Comparison of ENCODE assay signal across 12 cellular contexts in genomic region chr1:187001198-187001904, GRCh38.
DNase-seq lines count a peak whose midpoint lies in the region; ATAC-seq and TF ChIP-seq lines count a peak whose summit lies in the region.
"Had no signal": no experiment of that assay in that cellular context is flagged by ENCODE, and none has a peak within 500 bp of the region (broad histone marks: within the 10 kb centered on the region; RNA-seq: fewer than 3 reads in every experiment).

No MANE protein-coding gene starts in this region.

- no peaks in the 10 kb centered on the region for H3K9me2 ChIP-seq in GM23248 (ENCODE audit: insufficient read depth)

- H3K4me1 ChIP-seq in GM23248 (ENCODE audit: insufficient read depth): peaks cover 17% of the 10 kb centered on the region
- H3K4me1 ChIP-seq in fibroblast of lung (ENCODE audit: control insufficient read depth, extremely low read depth, insufficient read depth, low read length): peaks cover 4% of the 10 kb centered on the region
- H3K4me1 ChIP-seq in smooth muscle cell (ENCODE audit: low read depth): no peaks in the 10 kb centered on the region
- H3K4me1 ChIP-seq in transverse colon: no peaks in the 10 kb centered on the region

- no peaks in the 10 kb centered on the region for H3K9me3 ChIP-seq in GM23248 (ENCODE audit: low read depth)
- no peaks in the 10 kb centered on the region for H3K9me3 ChIP-seq in fibroblast of lung (ENCODE audit: control insufficient read depth, insufficient read depth, low read depth, low read length)
- H3K9me3 ChIP-seq in smooth muscle cell (replicated peaks; ENCODE audit: low read depth): no peaks in the 10 kb centered on the region
- H3K9me3 ChIP-seq in transverse colon: no peaks in the 10 kb centered on the region

- intact Hi-C loops in transverse colon (cut with DNase I; ENCODE audit: low total_unique reads): no loop called here

- WGBS in GM23248 (ENCODE audit: low coverage in 1 of 2, low lambda C conversion rate in 2 of 2, missing lambda C conversion rate in 2 of 2), 2 experiments: 1 to 2% methylated on average over 4 of the region's 4 CpGs
- 68% methylated on average over 4 of the region's 4 CpGs for WGBS in smooth muscle cell (ENCODE audit: low lambda C conversion rate)
- WGBS in transverse colon (ENCODE audit: low coverage in 1 of 2), 2 donors: 44 to 61% methylated on average over 4 of the region's 4 CpGs

- no peaks in the 10 kb centered on the region for H4K20me1 ChIP-seq in GM23248 (ENCODE audit: insufficient read depth)
- no peaks in the 10 kb centered on the region for H4K20me1 ChIP-seq in fibroblast of lung (ENCODE audit: control insufficient read depth, extremely low read depth, insufficient read depth, low read length)
- H4K20me1 ChIP-seq in smooth muscle cell (ENCODE audit: low read depth): no peaks in the 10 kb centered on the region

- no peak for TF ChIP-seq EP300 in transverse colon (IDR thresholded peaks at IDR 0.05; ENCODE audit: low read depth)

- H2AFZ ChIP-seq in GM23248 (peak overlapping the region; percentile 23; the same call in 1 of the 2 replicates), fibroblast of lung (ENCODE audit: low read length) (no peak overlapping the region), smooth muscle cell (ENCODE audit: low read depth) (peak overlapping the region; percentile 12)

- peak overlapping the region; percentile 40 for H3K4me3 ChIP-seq in GM23248
- H3K4me3 ChIP-seq in fibroblast of lung (replicated peaks in 1 of 4; ENCODE audit: control extremely low read depth in 1 of 4, insufficient read depth in 1 of 4, low read depth in 3 of 4, low read length in 4 of 4): no peak overlapping the region
- H3K4me3 ChIP-seq in smooth muscle cell: no peak overlapping the region
- H3K4me3 ChIP-seq in transverse colon: no peak overlapping the region
- H3K4me3 ChIP-seq: coronary artery had no signal

- H3K27me3 ChIP-seq in GM23248 (replicated peaks; ENCODE audit: insufficient read depth) (no peaks in the 10 kb centered on the region), fibroblast of lung (ENCODE audit: control insufficient read depth, insufficient read depth, low read length) (no peaks in the 10 kb centered on the region), smooth muscle cell (ENCODE audit: low read depth) (no peaks in the 10 kb centered on the region), transverse colon (no peaks in the 10 kb centered on the region)

- H3K79me2 ChIP-seq in GM23248 (ENCODE audit: insufficient read depth): no peaks in the 10 kb centered on the region
- H3K79me2 ChIP-seq in fibroblast of lung (ENCODE audit: control insufficient read depth, insufficient read depth, low read length): no peaks in the 10 kb centered on the region
- H3K79me2 ChIP-seq in smooth muscle cell (ENCODE audit: low read depth): no peaks in the 10 kb centered on the region

- in situ Hi-C loops in GM23248 (cut with MboI): no loop called here
- in situ Hi-C loops in transverse colon (cut with MboI; ENCODE audit: low pct_ligation_motif_present in 1 of 4, low pct_unique_long_range_greater_than_20kb in 1 of 4, low sequenced_read_pairs in 3 of 4): no loop called here

- H3K9ac ChIP-seq in GM23248 (peak overlapping the region; percentile 44; the same call in 1 of the 2 replicates), fibroblast of lung (ENCODE audit: insufficient read depth, low read length) (no peak overlapping the region), smooth muscle cell (ENCODE audit: low read depth) (no peak overlapping the region)

- H3F3A ChIP-seq in GM23248 (ENCODE audit: insufficient read depth) (peaks cover 20% of the 10 kb centered on the region), smooth muscle cell (ENCODE audit: low read depth) (no peaks in the 10 kb centered on the region)

- H3K4me2 ChIP-seq in GM23248 (ENCODE audit: unreplicated experiment) (peak overlapping the region; percentile 61), fibroblast of lung (ENCODE audit: extremely low read depth, insufficient read depth, low read length) (peak overlapping the region; percentile 68), smooth muscle cell (no peak overlapping the region)

- no peak for ATAC-seq in HG02938 (IDR thresholded peaks at IDR 0.05; ENCODE audit: unreplicated experiment)
- ATAC-seq: naive thymus-derived CD8-positive, alpha-beta T cell had no signal

- H3K36me3 ChIP-seq in GM23248 (ENCODE audit: low read depth): no peaks in the 10 kb centered on the region
- no peaks in the 10 kb centered on the region for H3K36me3 ChIP-seq in fibroblast of lung (ENCODE audit: control insufficient read depth, insufficient read depth, low read length)
- no peaks in the 10 kb centered on the region for H3K36me3 ChIP-seq in smooth muscle cell (ENCODE audit: low read depth)
- no peaks in the 10 kb centered on the region for H3K36me3 ChIP-seq in transverse colon
- H3K36me3 ChIP-seq: WERI-Rb-1 had no signal

- TF ChIP-seq CTCF in fibroblast of lung (conservative IDR thresholded peaks at IDR 0.05 in 1 of 2, IDR thresholded peaks at IDR 0.05 in 1 of 2; ENCODE audit: low read depth in 1 of 2, low read length in 2 of 2) (no peak), smooth muscle cell (IDR thresholded peaks at IDR 0.05; ENCODE audit: borderline replicate concordance, insufficient read depth, poor library complexity, severe bottlenecking) (no peak), transverse colon (IDR thresholded peaks at IDR 0.05) (no peak)

- DNase-seq in GM23248: peak; percentile 92
- peak; percentile 65 for DNase-seq in RKO (ENCODE audit: low spot score)
- DNase-seq in fibroblast of lung (ENCODE audit: low read depth in 2 of 2): peak; percentile 85 to 95
- no peak for DNase-seq in smooth muscle cell (lab: John Stamatoyannopoulos, UW; ENCODE audit: unreplicated experiment)
- no peak for DNase-seq in HT-29 (ENCODE audit: low spot score)
- DNase-seq in DMS53 (lab: John Stamatoyannopoulos, UW): no peak
- no peak for DNase-seq in transverse colon
- DNase-seq: naive thymus-derived CD8-positive, alpha-beta T cell; NCI-H1092; WERI-Rb-1 had no signal

- H3K27ac ChIP-seq in GM23248 (peak overlapping the region; percentile 69), fibroblast of lung (ENCODE audit: insufficient read depth, low read length) (peak overlapping the region; percentile 37), smooth muscle cell (ENCODE audit: low read depth) (peak overlapping the region; percentile 31), transverse colon (no peak overlapping the region)
- H3K27ac ChIP-seq: coronary artery, WERI-Rb-1 had no signal

- no peak for TF ChIP-seq POLR2A in transverse colon (IDR thresholded peaks at IDR 0.05)

Comparison
In these comparisons a context has a peak if more than half of its experiments do, and no peak if none do; other contexts are left out.
1. DNase-seq: peak in GM23248 (single experiment), RKO (single experiment) and fibroblast of lung (2 of 2); none in smooth muscle cell (single experiment), HT-29 (single experiment), DMS53 (single experiment) and transverse colon (single experiment).
2. H3K27ac ChIP-seq: peak in GM23248 (single experiment), fibroblast of lung (single experiment) and smooth muscle cell (single experiment); none in transverse colon (0 of 4).